2 cellular contexts compared by ENCODE assay signal in the genomic region with DNA sequence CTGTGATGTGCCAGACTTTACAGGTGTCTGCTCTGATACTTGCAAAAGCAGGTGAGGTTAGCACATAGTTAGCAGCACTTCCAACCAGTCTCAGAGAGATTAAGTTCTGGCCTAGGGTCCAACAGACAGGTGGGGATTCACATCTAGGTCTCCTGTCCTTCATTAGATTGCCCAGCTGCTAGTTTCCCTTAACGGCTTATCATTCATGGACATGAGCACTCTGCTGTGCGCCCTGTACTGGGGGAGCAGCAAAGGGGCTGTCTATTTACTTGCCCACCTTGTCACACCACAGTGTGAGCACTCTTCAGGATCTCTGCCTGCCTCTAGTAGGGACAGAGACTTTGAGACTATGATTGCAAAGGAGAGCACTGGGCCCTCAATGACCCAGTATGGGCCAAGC.
TF ChIP-seq lines count a peak whose summit lies in the region.

No MANE protein-coding gene starts in this region.

TF ChIP-seq in HepG2, 621 proteins besides CTCF, POLR2A, EP300 and RAD21:
- no peak for TF ChIP-seq MIER2 (CRISPR knock-in tag; IDR thresholded peaks at IDR 0.05)
- TF ChIP-seq ZNF577 (CRISPR knock-in tag; IDR thresholded peaks at IDR 0.05; ENCODE audit: borderline replicate concordance, low read depth): no peak
- TF ChIP-seq FOSL1 (CRISPR knock-in tag; IDR thresholded peaks at IDR 0.05; ENCODE audit: borderline replicate concordance): no peak
- no peak for TF ChIP-seq JDP2 (CRISPR knock-in tag; IDR thresholded peaks at IDR 0.05; ENCODE audit: borderline replicate concordance)
- TF ChIP-seq TSC22D2 (CRISPR knock-in tag; IDR thresholded peaks at IDR 0.05; ENCODE audit: borderline replicate concordance): no peak

TF ChIP-seq in SK-N-SH treated with all-trans-retinoic acid at 6 μM for 48 hours, 23 proteins besides CTCF, POLR2A, EP300 and RAD21:
- TF ChIP-seq OSR1 (CRISPR knock-in tag; IDR thresholded peaks at IDR 0.05): no peak
- TF ChIP-seq ESRRG (CRISPR knock-in tag; IDR thresholded peaks at IDR 0.05): no peak
- TF ChIP-seq, protein P1, sequence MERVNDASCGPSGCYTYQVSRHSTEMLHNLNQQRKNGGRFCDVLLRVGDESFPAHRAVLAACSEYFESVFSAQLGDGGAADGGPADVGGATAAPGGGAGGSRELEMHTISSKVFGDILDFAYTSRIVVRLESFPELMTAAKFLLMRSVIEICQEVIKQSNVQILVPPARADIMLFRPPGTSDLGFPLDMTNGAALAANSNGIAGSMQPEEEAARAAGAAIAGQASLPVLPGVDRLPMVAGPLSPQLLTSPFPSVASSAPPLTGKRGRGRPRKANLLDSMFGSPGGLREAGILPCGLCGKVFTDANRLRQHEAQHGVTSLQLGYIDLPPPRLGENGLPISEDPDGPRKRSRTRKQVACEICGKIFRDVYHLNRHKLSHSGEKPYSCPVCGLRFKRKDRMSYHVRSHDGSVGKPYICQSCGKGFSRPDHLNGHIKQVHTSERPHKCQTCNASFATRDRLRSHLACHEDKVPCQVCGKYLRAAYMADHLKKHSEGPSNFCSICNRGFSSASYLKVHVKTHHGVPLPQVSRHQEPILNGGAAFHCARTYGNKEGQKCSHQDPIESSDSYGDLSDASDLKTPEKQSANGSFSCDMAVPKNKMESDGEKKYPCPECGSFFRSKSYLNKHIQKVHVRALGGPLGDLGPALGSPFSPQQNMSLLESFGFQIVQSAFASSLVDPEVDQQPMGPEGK (CRISPR knock-in tag; IDR thresholded peaks at IDR 0.05; ENCODE audit: borderline replicate concordance): no peak
- no peak for TF ChIP-seq ZFP3 (CRISPR knock-in tag; IDR thresholded peaks at IDR 0.05)
- TF ChIP-seq ISL1 (CRISPR knock-in tag; IDR thresholded peaks at IDR 0.05): no peak
- TF ChIP-seq BACH2 (CRISPR knock-in tag; IDR thresholded peaks at IDR 0.05; ENCODE audit: borderline replicate concordance): no peak
- TF ChIP-seq, protein P2, sequence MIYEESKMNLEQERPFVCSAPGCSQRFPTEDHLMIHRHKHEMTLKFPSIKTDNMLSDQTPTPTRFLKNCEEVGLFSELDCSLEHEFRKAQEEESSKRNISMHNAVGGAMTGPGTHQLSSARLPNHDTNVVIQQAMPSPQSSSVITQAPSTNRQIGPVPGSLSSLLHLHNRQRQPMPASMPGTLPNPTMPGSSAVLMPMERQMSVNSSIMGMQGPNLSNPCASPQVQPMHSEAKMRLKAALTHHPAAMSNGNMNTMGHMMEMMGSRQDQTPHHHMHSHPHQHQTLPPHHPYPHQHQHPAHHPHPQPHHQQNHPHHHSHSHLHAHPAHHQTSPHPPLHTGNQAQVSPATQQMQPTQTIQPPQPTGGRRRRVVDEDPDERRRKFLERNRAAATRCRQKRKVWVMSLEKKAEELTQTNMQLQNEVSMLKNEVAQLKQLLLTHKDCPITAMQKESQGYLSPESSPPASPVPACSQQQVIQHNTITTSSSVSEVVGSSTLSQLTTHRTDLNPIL (CRISPR knock-in tag; IDR thresholded peaks at IDR 0.05; ENCODE audit: low read depth): no peak
- no peak for TF ChIP-seq ARNTL (CRISPR knock-in tag; IDR thresholded peaks at IDR 0.05; ENCODE audit: borderline replicate concordance, low read depth)
- no peak for TF ChIP-seq GLIS3 (CRISPR knock-in tag; IDR thresholded peaks at IDR 0.05)
- no peak for TF ChIP-seq ZNF70 (CRISPR knock-in tag; IDR thresholded peaks at IDR 0.05)
